ENCODE assay signal across 12 cellular contexts in genomic region chr3:78880588-78881461, GRCh38.
DNase-seq lines count a peak whose midpoint lies in the region; ATAC-seq and TF ChIP-seq lines count a peak whose summit lies in the region.
"Had no signal": no experiment of that assay in that cellular context is flagged by ENCODE, and none has a peak within 500 bp of the region (broad histone marks: within the 10 kb centered on the region; RNA-seq: fewer than 3 reads in every experiment).

No MANE protein-coding gene starts in this region.

- POLR2A ChIA-PET in BJ (lab: Charles Lee) (interaction anchor here (0.7 kb wide), 1 partner anchor 61 kb away, joined by 3 read pairs; no protein-coding TSS in a partner anchor), WTC11 (lab: Charles Lee) (interaction anchor here (0.6 kb wide), 1 partner anchor 40 kb away, joined by 4 read pairs; no protein-coding TSS in a partner anchor)
- POLR2A ChIA-PET in CD8-positive, alpha-beta memory T cell (lab: Charles Lee), result no interaction called here

- ATAC-seq in WTC11, result no peak; the same call in 1 of the 2 replicates

- H3K79me2 ChIP-seq in trophoblast cell (ENCODE audit: control insufficient read depth, insufficient read depth, low read length, poor library complexity), result no peaks in the 10 kb centered on the region

- H3K9me3 ChIP-seq in trophoblast cell (ENCODE audit: insufficient read depth, low read depth, low read length), result no peaks in the 10 kb centered on the region
- no peaks in the 10 kb centered on the region for H3K9me3 ChIP-seq in CD8-positive, alpha-beta memory T cell (ENCODE audit: low read length)
- H3K9me3 ChIP-seq: neutrophil had no signal

- peaks cover 0 to 3% of the 10 kb centered on the region in 2 experiments for H3K4me1 ChIP-seq in trophoblast cell (ENCODE audit: control insufficient read depth in 1 of 2, insufficient read depth in 2 of 2, low read length in 2 of 2)
- H3K4me1 ChIP-seq in CD8-positive, alpha-beta memory T cell (ENCODE audit: insufficient read depth, low read length), result no peaks in the 10 kb centered on the region

- H3K27me3 ChIP-seq in BJ (ENCODE audit: control insufficient read depth, insufficient read depth, low read length) (no peaks in the 10 kb centered on the region), trophoblast cell (ENCODE audit: insufficient read depth, low read length) (no peaks in the 10 kb centered on the region)
- H3K27me3 ChIP-seq in CD8-positive, alpha-beta memory T cell (ENCODE audit: insufficient read depth, low read length, poor library complexity, severe bottlenecking), result no peaks in the 10 kb centered on the region
- H3K27me3 ChIP-seq: neutrophil had no signal

- no peak overlapping the region for H2BK120ac ChIP-seq in trophoblast cell (ENCODE audit: insufficient read depth, low read length, poor library complexity)

- H3K4me2 ChIP-seq in trophoblast cell (ENCODE audit: low read length), result peak overlapping the region; percentile 27

- DNase-seq in BJ (ENCODE audit: low read depth), result peak; percentile 39
- DNase-seq in WTC11 (ENCODE audit: low spot score), result no peak
- no peak for DNase-seq in glutamatergic neuron
- no peak for DNase-seq in trophoblast cell
- DNase-seq in CD8-positive, alpha-beta memory T cell, result no peak
- DNase-seq in NCI-H1105 treated with DMSO at 0.1 percent for 48 hours (lab: John Stamatoyannopoulos, UW), result no peak
- DNase-seq in activated T-helper 2 cell treated with anti-CD3 and anti-CD28 coated beads, Interferon-gamma antibody, Interleukin-2, Interleukin-4, amounts not matched to agents 10 μg/mL and 5 μg/mL and 100 μg/mL, durations not matched to agents 14 hours and 24 hours and 36 hours (ENCODE audit: low spot score), result no peak
- no peak for DNase-seq in COLO668 (lab: John Stamatoyannopoulos, UW; ENCODE audit: unreplicated experiment)
- DNase-seq: activated CD4-positive, alpha-beta T cell treated with anti-CD3 and anti-CD28 coated beads, Interleukin-2, amount 50 U/mL, for 1 hour; activated gamma-delta T cell had no signal

- H3K4me1 Mint-ChIP-seq in WTC11 (peaks cover 48% of the 10 kb centered on the region), glutamatergic neuron (ENCODE audit: low read depth, unreplicated experiment) (peaks cover 53% of the 10 kb centered on the region)
- H3K4me1 Mint-ChIP-seq in CD8-positive, alpha-beta memory T cell, result no peaks in the 10 kb centered on the region
- no peaks in the 10 kb centered on the region for H3K4me1 Mint-ChIP-seq in activated T-helper 2 cell treated with anti-CD3 and anti-CD28 coated beads, Interferon-gamma antibody, Interleukin-2, Interleukin-4, amounts not matched to agents 10 μg/mL and 5 μg/mL and 100 μg/mL, durations not matched to agents 14 hours and 24 hours and 36 hours (ENCODE audit: low read depth)

- H3K14ac ChIP-seq in trophoblast cell (ENCODE audit: low read length), result no peak overlapping the region

- no peak overlapping the region for H3K4ac ChIP-seq in trophoblast cell (ENCODE audit: low read depth, low read length)

- no peak overlapping the region for H3K27ac ChIP-seq in trophoblast cell (ENCODE audit: low read depth, low read length)
- no peak overlapping the region for H3K27ac ChIP-seq in CD8-positive, alpha-beta memory T cell (ENCODE audit: low read depth, low read length)
- H3K27ac ChIP-seq: neutrophil had no signal

- H2AFZ ChIP-seq in trophoblast cell (ENCODE audit: insufficient read depth, low read length, poor library complexity), result no peak overlapping the region

- H3K9me3 Mint-ChIP-seq in WTC11 (no peaks in the 10 kb centered on the region), glutamatergic neuron (ENCODE audit: unreplicated experiment) (peaks cover 5% of the 10 kb centered on the region)
- peaks cover 6 to 29% (median 12%) of the 10 kb centered on the region in 5 donors for H3K9me3 Mint-ChIP-seq in CD8-positive, alpha-beta memory T cell
- H3K9me3 Mint-ChIP-seq in activated T-helper 2 cell treated with anti-CD3 and anti-CD28 coated beads, Interferon-gamma antibody, Interleukin-2, Interleukin-4, amounts not matched to agents 10 μg/mL and 5 μg/mL and 100 μg/mL, durations not matched to agents 14 hours and 24 hours and 36 hours, result peaks cover 4% of the 10 kb centered on the region
- H3K9me3 Mint-ChIP-seq: T-helper 1 cell treated with Interleukin-12 subunit alpha and Interleukin-12 subunit beta and Interleukin-4 antibody, amounts not matched to agents 30 μg/mL and 1 μg/mL, for 36 hours had no signal

- no peak overlapping the region for H2BK5ac ChIP-seq in trophoblast cell (ENCODE audit: low read depth, low read length, poor library complexity)

- H3K36me3 Mint-ChIP-seq in WTC11 (no peaks in the 10 kb centered on the region), glutamatergic neuron (ENCODE audit: unreplicated experiment) (no peaks in the 10 kb centered on the region)
- no peaks in the 10 kb centered on the region for H3K36me3 Mint-ChIP-seq in CD8-positive, alpha-beta memory T cell
- no peaks in the 10 kb centered on the region for H3K36me3 Mint-ChIP-seq in activated T-helper 2 cell treated with anti-CD3 and anti-CD28 coated beads, Interferon-gamma antibody, Interleukin-2, Interleukin-4, amounts not matched to agents 10 μg/mL and 5 μg/mL and 100 μg/mL, durations not matched to agents 14 hours and 24 hours and 36 hours (ENCODE audit: low read depth)

- H4K8ac ChIP-seq in trophoblast cell (ENCODE audit: low read depth, low read length), result no peak overlapping the region

- H3K4me3 Mint-ChIP-seq in WTC11, result no peak overlapping the region
- H3K4me3 Mint-ChIP-seq in glutamatergic neuron (ENCODE audit: unreplicated experiment), result peak overlapping the region; percentile 61
- no peak overlapping the region for H3K4me3 Mint-ChIP-seq in CD8-positive, alpha-beta memory T cell
- H3K4me3 Mint-ChIP-seq in activated T-helper 2 cell treated with anti-CD3 and anti-CD28 coated beads, Interferon-gamma antibody, Interleukin-2, Interleukin-4, amounts not matched to agents 10 μg/mL and 5 μg/mL and 100 μg/mL, durations not matched to agents 14 hours and 24 hours and 36 hours (ENCODE audit: low read depth), result no peak overlapping the region
- H3K4me3 Mint-ChIP-seq: T-helper 1 cell treated with Interleukin-12 subunit alpha and Interleukin-12 subunit beta and Interleukin-4 antibody, amounts not matched to agents 30 μg/mL and 1 μg/mL, for 36 hours had no signal

- no peak overlapping the region for H2AK5ac ChIP-seq in trophoblast cell (ENCODE audit: low read length)

- H3K79me1 ChIP-seq in trophoblast cell (ENCODE audit: low read length), result no peaks in the 10 kb centered on the region

- H3K23ac ChIP-seq in trophoblast cell (ENCODE audit: low read length), result no peak overlapping the region

- no CpG with 5 or more reads among the region's 8 CpGs for WGBS in trophoblast cell (ENCODE audit: extremely low coverage, insufficient coverage, insufficient read length)

- H2BK12ac ChIP-seq in trophoblast cell (ENCODE audit: low read length), result no peak overlapping the region

- H3K4me3 ChIP-seq in BJ (ENCODE audit: low read depth, low read length) (peak overlapping the region; percentile 11; the same call in 1 of the 2 replicates), trophoblast cell (ENCODE audit: low read depth, low read length) (no peak overlapping the region)
- H3K4me3 ChIP-seq in CD8-positive, alpha-beta memory T cell (ENCODE audit: low read length), result no peak overlapping the region

- no peak for TF ChIP-seq CTCF in BJ (IDR thresholded peaks at IDR 0.05; ENCODE audit: insufficient read depth, low read depth, low read length)
- TF ChIP-seq CTCF in WTC11 (IDR thresholded peaks at IDR 0.05), result no peak
- no peak for TF ChIP-seq CTCF in glutamatergic neuron (IDR thresholded peaks at IDR 0.05; ENCODE audit: partially characterized antibody, unreplicated experiment)

- peak overlapping the region; percentile 57; the same call in 1 of the 2 replicates for H3K27ac Mint-ChIP-seq in WTC11
- peak overlapping the region; percentile 92 for H3K27ac Mint-ChIP-seq in glutamatergic neuron (ENCODE audit: unreplicated experiment)
- H3K27ac Mint-ChIP-seq in CD8-positive, alpha-beta memory T cell, result no peak overlapping the region
- no peak overlapping the region for H3K27ac Mint-ChIP-seq in activated T-helper 2 cell treated with anti-CD3 and anti-CD28 coated beads, Interferon-gamma antibody, Interleukin-2, Interleukin-4, amounts not matched to agents 10 μg/mL and 5 μg/mL and 100 μg/mL, durations not matched to agents 14 hours and 24 hours and 36 hours
- H3K27ac Mint-ChIP-seq: T-helper 1 cell treated with Interleukin-12 subunit alpha and Interleukin-12 subunit beta and Interleukin-4 antibody, amounts not matched to agents 30 μg/mL and 1 μg/mL, for 36 hours had no signal

- intact Hi-C loops in activated T-helper 2 cell treated with anti-CD3 and anti-CD28 coated beads, Interferon-gamma antibody, Interleukin-2, Interleukin-4, amounts not matched to agents 10 μg/mL and 5 μg/mL and 100 μg/mL, durations not matched to agents 14 hours and 24 hours and 36 hours (cut with micrococcal nuclease), result no loop called here

- H3K27me3 Mint-ChIP-seq in WTC11 (ENCODE audit: low read depth), result no peaks in the 10 kb centered on the region
- H3K27me3 Mint-ChIP-seq in glutamatergic neuron (ENCODE audit: unreplicated experiment), result peaks cover 2% of the 10 kb centered on the region
- H3K27me3 Mint-ChIP-seq in CD8-positive, alpha-beta memory T cell, result no peaks in the 10 kb centered on the region
- no peaks in the 10 kb centered on the region for H3K27me3 Mint-ChIP-seq in activated T-helper 2 cell treated with anti-CD3 and anti-CD28 coated beads, Interferon-gamma antibody, Interleukin-2, Interleukin-4, amounts not matched to agents 10 μg/mL and 5 μg/mL and 100 μg/mL, durations not matched to agents 14 hours and 24 hours and 36 hours (ENCODE audit: low read depth)

- CTCF ChIA-PET in BJ (lab: Yijun Ruan, JAX), result interaction anchor here (0.6 to 0.9 kb wide), 2 partner anchors 10 to 126 kb away, joined by 3 read pairs; no protein-coding TSS in a partner anchor
- CTCF ChIA-PET in WTC11 (lab: Charles Lee), result no interaction called here
- CTCF ChIA-PET in CD8-positive, alpha-beta memory T cell (lab: Charles Lee), result no interaction called here

- H3K18ac ChIP-seq in trophoblast cell (ENCODE audit: low read length), result no peak overlapping the region

- no peaks in the 10 kb centered on the region for H3K36me3 ChIP-seq in BJ (ENCODE audit: control insufficient read depth, insufficient read depth, low read length)
- no peaks in the 10 kb centered on the region for H3K36me3 ChIP-seq in trophoblast cell (ENCODE audit: control insufficient read depth in 1 of 2, insufficient read depth in 2 of 2, low read length in 2 of 2)
- no peaks in the 10 kb centered on the region for H3K36me3 ChIP-seq in CD8-positive, alpha-beta memory T cell (ENCODE audit: insufficient read depth, low read length)
- H3K36me3 ChIP-seq: neutrophil had no signal

- H3K9ac ChIP-seq in trophoblast cell (ENCODE audit: low read length), result no peak overlapping the region

- H4K91ac ChIP-seq in trophoblast cell (ENCODE audit: low read depth, low read length), result no peak overlapping the region

- no peak overlapping the region for H4K12ac ChIP-seq in trophoblast cell (ENCODE audit: low read depth, low read length)

Comparison
In these comparisons a context has a peak if more than half of its experiments do, and no peak if none do; other contexts are left out.
1. H3K27ac Mint-ChIP-seq: peak in WTC11 (single experiment) and glutamatergic neuron (single experiment); none in CD8-positive, alpha-beta memory T cell (0 of 8) and activated T-helper 2 cell treated with anti-CD3 and anti-CD28 coated beads, Interferon-gamma antibody, Interleukin-2, Interleukin-4, amounts not matched to agents 10 μg/mL and 5 μg/mL and 100 μg/mL, durations not matched to agents 14 hours and 24 hours and 36 hours (single experiment).